Comparison of ENCODE assay signal across 8 cellular contexts in genomic region chr13:110371550-110372465, GRCh38.
DNase-seq lines count a peak whose midpoint lies in the region; ATAC-seq lines count a peak whose summit lies in the region.

No MANE protein-coding gene starts in this region.

- POLR2A ChIA-PET in activated CD4-positive, alpha-beta memory T cell treated with anti-CD3 and anti-CD28 coated beads for 36 hours (lab: Charles Lee), result no interaction called here

- peak; percentile 90 to 99 for DNase-seq in dermis microvascular lymphatic vessel endothelial cell (ENCODE audit: low read depth in 2 of 2)
- no peak for DNase-seq in activated CD4-positive, alpha-beta memory T cell treated with anti-CD3 and anti-CD28 coated beads for 36 hours
- no peak for DNase-seq in T-helper 17 cell
- no peak for DNase-seq in AML-193 (lab: John Stamatoyannopoulos, UW)
- DNase-seq in HCEC 1CT, result no peak

- no peak overlapping the region for H3K4me3 ChIP-seq in rectal smooth muscle tissue (ENCODE audit: low read length)

- H3K36me3 ChIP-seq in rectal smooth muscle tissue (ENCODE audit: control insufficient read depth, insufficient read depth, low read length), result no peaks in the 10 kb centered on the region

- no peaks in the 10 kb centered on the region for H3K4me1 Mint-ChIP-seq in activated CD4-positive, alpha-beta memory T cell treated with anti-CD3 and anti-CD28 coated beads for 36 hours (ENCODE audit: low read depth)
- peaks cover 2% of the 10 kb centered on the region for H3K4me1 Mint-ChIP-seq in T-helper 17 cell

- no peaks in the 10 kb centered on the region for H3K9me3 Mint-ChIP-seq in activated CD4-positive, alpha-beta memory T cell treated with anti-CD3 and anti-CD28 coated beads for 36 hours

- H3K27ac Mint-ChIP-seq in activated CD4-positive, alpha-beta memory T cell treated with anti-CD3 and anti-CD28 coated beads for 36 hours, result no peak overlapping the region
- H3K27ac Mint-ChIP-seq in T-helper 17 cell, result no peak overlapping the region

- peaks cover 32% of the 10 kb centered on the region for H3K27me3 Mint-ChIP-seq in activated CD4-positive, alpha-beta memory T cell treated with anti-CD3 and anti-CD28 coated beads for 36 hours
- peaks cover 54% of the 10 kb centered on the region for H3K27me3 Mint-ChIP-seq in T-helper 17 cell

- no peak overlapping the region for H3K9ac ChIP-seq in rectal smooth muscle tissue (ENCODE audit: low read length)

- ATAC-seq in GM18873 (IDR thresholded peaks at IDR 0.05; ENCODE audit: low FRiP score, unreplicated experiment) (peak; percentile 76), HG02981 (IDR thresholded peaks at IDR 0.05; ENCODE audit: unreplicated experiment) (peak; percentile 84), T-helper 17 cell (no peak)

- intact Hi-C loops in activated CD4-positive, alpha-beta memory T cell treated with anti-CD3 and anti-CD28 coated beads for 36 hours (cut with micrococcal nuclease), result loop anchor here (10.0 kb wide), 1 partner anchor 827 kb away; no protein-coding TSS in a partner anchor

- H3K4me3 Mint-ChIP-seq in activated CD4-positive, alpha-beta memory T cell treated with anti-CD3 and anti-CD28 coated beads for 36 hours, result no peak overlapping the region
- H3K4me3 Mint-ChIP-seq in T-helper 17 cell, result no peak overlapping the region

- H3K4me1 ChIP-seq in rectal smooth muscle tissue (ENCODE audit: control insufficient read depth, insufficient read depth, low read length), result peaks cover 35% of the 10 kb centered on the region

- H3K36me3 Mint-ChIP-seq in activated CD4-positive, alpha-beta memory T cell treated with anti-CD3 and anti-CD28 coated beads for 36 hours, result no peaks in the 10 kb centered on the region
- H3K36me3 Mint-ChIP-seq in T-helper 17 cell (ENCODE audit: low read depth), result peaks cover 3% of the 10 kb centered on the region

- no peaks in the 10 kb centered on the region for H3K27me3 ChIP-seq in rectal smooth muscle tissue (ENCODE audit: control insufficient read depth, insufficient read depth, low read length)

- peak overlapping the region; percentile 75 for H3K27ac ChIP-seq in rectal smooth muscle tissue (ENCODE audit: low read depth, low read length)

- CTCF ChIA-PET in activated CD4-positive, alpha-beta memory T cell treated with anti-CD3 and anti-CD28 coated beads for 36 hours (lab: Charles Lee), result no interaction called here

- no peaks in the 10 kb centered on the region for H3K9me3 ChIP-seq in T-helper 17 cell (ENCODE audit: control insufficient read depth, low read length, poor library complexity, severe bottlenecking)

Comparison
In these comparisons a context has a peak if more than half of its experiments do, and no peak if none do; other contexts are left out.
1. DNase-seq: peak in dermis microvascular lymphatic vessel endothelial cell (2 of 2); none in activated CD4-positive, alpha-beta memory T cell treated with anti-CD3 and anti-CD28 coated beads for 36 hours (single experiment), T-helper 17 cell (0 of 3), AML-193 (0 of 2) and HCEC 1CT (single experiment).